ENCODE assay signal across 8 cellular contexts in the genomic region with DNA sequence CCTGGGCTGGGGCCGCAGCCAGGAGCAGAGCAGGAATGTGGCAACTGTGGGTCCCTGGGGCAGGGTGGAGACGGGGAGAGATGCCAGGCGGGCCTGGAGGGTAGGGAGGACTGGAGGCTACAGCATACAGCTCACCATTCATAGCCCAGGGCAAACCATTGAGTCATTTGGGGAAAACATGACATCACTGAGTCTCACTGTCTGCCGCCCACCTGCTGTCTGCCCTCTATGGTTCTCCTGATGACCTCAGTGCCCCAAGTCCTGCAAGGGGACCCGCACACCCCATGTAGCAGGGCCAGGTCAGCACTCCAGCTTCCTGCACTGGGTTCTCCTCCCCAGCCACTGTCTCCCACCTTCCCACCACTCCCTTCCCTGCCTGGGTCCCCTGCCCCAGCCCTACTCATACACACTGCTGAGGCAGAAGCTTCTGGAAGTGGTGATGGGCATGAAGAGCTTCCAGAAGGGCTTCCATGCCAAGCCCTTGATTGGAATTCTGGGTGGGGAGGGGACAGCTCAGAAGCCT. TPM values are rescaled to one million over a fixed set of nuclear protein-coding genes. Genes with fewer than 3 reads are reported as not detected.
DNase-seq lines count a peak whose midpoint lies in the region; ATAC-seq, FAIRE-seq and TF ChIP-seq lines count a peak whose summit lies in the region.

No MANE protein-coding gene starts in this region.

- no peak for FAIRE-seq in GM19239 (lab: Jason Lieb, UNC)

- ATAC-seq in GM19455 (IDR thresholded peaks at IDR 0.05; ENCODE audit: unreplicated experiment): peak; percentile 61

- H3K4me1 ChIP-seq in skeletal muscle satellite cell (ENCODE audit: control insufficient read depth, insufficient read depth, low read length): peaks cover 99% of the 10 kb centered on the region

- H3K27ac ChIP-seq in cingulate gyrus (ENCODE audit: low read depth, low read length): peak overlapping the region; percentile 97

- H3K27me3 ChIP-seq in skeletal muscle satellite cell (ENCODE audit: control insufficient read depth, insufficient read depth, low read length): no peaks in the 10 kb centered on the region

- H3K4me3 ChIP-seq in NB4 (ENCODE audit: low read depth, low read length) (no peak overlapping the region), skeletal muscle satellite cell (ENCODE audit: low read length) (peak overlapping the region; percentile 41)

- peak overlapping the region; percentile 78 for H3K4me2 ChIP-seq in skeletal muscle satellite cell (ENCODE audit: low read length)

- TF ChIP-seq CTCF in NB4 (IDR thresholded peaks at IDR 0.05; ENCODE audit: low read depth, low read length): no peak

- no peak for TF ChIP-seq POLR2A in NB4 (IDR thresholded peaks at IDR 0.05; ENCODE audit: extremely low read depth, insufficient read length)

- peak overlapping the region; percentile 64 for H3K9ac ChIP-seq in skeletal muscle satellite cell (ENCODE audit: low read depth, low read length)

- in situ Hi-C loops in G401 (cut with HindIII; ENCODE audit: low sequenced_read_pairs): no loop called here

- H3K36me3 ChIP-seq in skeletal muscle satellite cell (ENCODE audit: insufficient read depth, low read length): peaks cover 11% of the 10 kb centered on the region

- H3K9me3 ChIP-seq in skeletal muscle satellite cell (replicated peaks; ENCODE audit: low read length): no peaks in the 10 kb centered on the region

- DNase-seq in NB4 (ENCODE audit: low read depth): peak; percentile 23
- no peak for DNase-seq in NCI-H345 (lab: John Stamatoyannopoulos, UW)
- no peak for DNase-seq in HUDEP-2 (lab: John Stamatoyannopoulos, UW; ENCODE audit: unreplicated experiment in 76 of 76)
- DNase-seq in G401 (ENCODE audit: low spot score): no peak
- no peak for DNase-seq in GM19239 (ENCODE audit: insufficient read length, low spot score)

RNA-seq across cellular contexts. Expression of a gene that starts 10.4 kb away (rescaled TPM):
- total RNA-seq in skeletal muscle satellite cell (2012; rRNA removed): 19.3 and 25.3 TPM in 2 replicates
- total RNA-seq in G401 (2014; rRNA removed; shearing (Covaris generic)): 26.6 and 29.9 TPM in 2 replicates
